11 cellular contexts compared by ENCODE assay signal in genomic region chr5:10513501-10514442, GRCh38. TPM values are rescaled to one million over a fixed set of nuclear protein-coding genes. Genes with fewer than 3 reads are reported as not detected.
A peak's percentile ranks its signal among the peaks of the same experiment; 100 is the strongest.
DNase-seq lines count a peak whose midpoint lies in the region; ATAC-seq and TF ChIP-seq lines count a peak whose summit lies in the region.
"Had no signal": no experiment of that assay in that cellular context is flagged by ENCODE, and none has a peak within 500 bp of the region (broad histone marks: within the 10 kb centered on the region; RNA-seq: fewer than 3 reads in every experiment).

No MANE protein-coding gene starts in this region.

- no peak for TF ChIP-seq EP300 in sigmoid colon (IDR thresholded peaks at IDR 0.05)

- 0 out of 2 replicates have a peak overlapping the region, but pooled peaks have one; percentile 7 for H3K4me3 ChIP-seq in GM23248
- no peak overlapping the region for H3K4me3 ChIP-seq in SJSA1
- H3K4me3 ChIP-seq in fibroblast of pulmonary artery (replicated peaks; ENCODE audit: low read depth, low read length), result no peak overlapping the region
- H3K4me3 ChIP-seq in sigmoid colon, result no peak overlapping the region

- peak overlapping the region; percentile 69 for H2AFZ ChIP-seq in GM23248

- H3K4me1 Mint-ChIP-seq in activated CD4-positive, alpha-beta T cell treated with anti-CD3 and anti-CD28 coated beads, Interleukin-2, amount 10 ng/mL, durations not matched to agents 7 days and 5 days, result no peaks in the 10 kb centered on the region

- peak; percentile 82 for DNase-seq in GM23248
- DNase-seq in SJSA1 (ENCODE audit: low read depth in 1 of 2, low spot score in 2 of 2), result peak; percentile 87 to 95
- peak; percentile 86 for DNase-seq in fibroblast of pulmonary artery (ENCODE audit: low read depth)
- peak; percentile 99 for DNase-seq in renal cortical epithelial cell (ENCODE audit: low read depth)
- DNase-seq in activated CD4-positive, alpha-beta T cell treated with anti-CD3 and anti-CD28 coated beads, Interleukin-2, amount 10 ng/mL, durations not matched to agents 7 days and 5 days, result no peak
- no peak for DNase-seq in sigmoid colon
- DNase-seq in LoVo (ENCODE audit: low spot score), result no peak
- DNase-seq: NCI-H446 treated with DMSO at 0.1 percent for 48 hours, T-helper 17 cell had no signal

- no peaks in the 10 kb centered on the region for H4K20me1 ChIP-seq in GM23248 (ENCODE audit: insufficient read depth)

- H3K4me2 ChIP-seq in GM23248 (ENCODE audit: unreplicated experiment), result peak overlapping the region; percentile 44

- H3F3A ChIP-seq in GM23248 (ENCODE audit: insufficient read depth), result peaks cover 12% of the 10 kb centered on the region

- no peaks in the 10 kb centered on the region for H3K27me3 Mint-ChIP-seq in activated CD4-positive, alpha-beta T cell treated with anti-CD3 and anti-CD28 coated beads, Interleukin-2, amount 10 ng/mL, durations not matched to agents 7 days and 5 days

- H3K9me3 ChIP-seq in GM23248 (ENCODE audit: low read depth), result no peaks in the 10 kb centered on the region
- H3K9me3 ChIP-seq in SJSA1 (replicated peaks), result no peaks in the 10 kb centered on the region
- H3K9me3 ChIP-seq in sigmoid colon, result peaks cover 0 to 1% (median 0%) of the 10 kb centered on the region in 4 donors

- no peaks in the 10 kb centered on the region for H3K9me3 Mint-ChIP-seq in activated CD4-positive, alpha-beta T cell treated with anti-CD3 and anti-CD28 coated beads, Interleukin-2, amount 10 ng/mL, durations not matched to agents 7 days and 5 days

- H3K4me1 ChIP-seq in GM23248 (ENCODE audit: insufficient read depth), result peaks cover 25% of the 10 kb centered on the region
- peaks cover 30% of the 10 kb centered on the region for H3K4me1 ChIP-seq in SJSA1 (replicated peaks)
- H3K4me1 ChIP-seq in sigmoid colon, result no peaks in the 10 kb centered on the region
- H3K4me1 ChIP-seq: foreskin keratinocyte had no signal

- in situ Hi-C loops in GM23248 (cut with MboI), result no loop called here

- H3K27me3 ChIP-seq in GM23248 (replicated peaks; ENCODE audit: insufficient read depth) (no peaks in the 10 kb centered on the region), SJSA1 (replicated peaks) (no peaks in the 10 kb centered on the region), sigmoid colon (peaks cover 0 to 40% (median 0%) of the 10 kb centered on the region in 3 donors)
- H3K27me3 ChIP-seq: foreskin keratinocyte had no signal

- H3K27ac Mint-ChIP-seq in activated CD4-positive, alpha-beta T cell treated with anti-CD3 and anti-CD28 coated beads, Interleukin-2, amount 10 ng/mL, durations not matched to agents 7 days and 5 days, result no peak overlapping the region
- H3K27ac Mint-ChIP-seq: T-helper 17 cell had no signal

- intact Hi-C loops in sigmoid colon (cut with DNase I), result no loop called here

- ATAC-seq in HG03175 (IDR thresholded peaks at IDR 0.05; ENCODE audit: unreplicated experiment), result no peak
- ATAC-seq: foreskin keratinocyte, T-helper 17 cell had no signal

- CTCF ChIA-PET in activated CD4-positive, alpha-beta T cell treated with anti-CD3 and anti-CD28 coated beads, Interleukin-2, amount 10 ng/mL, durations not matched to agents 7 days and 5 days (lab: Charles Lee), result no interaction called here

- H3K79me2 ChIP-seq in GM23248 (ENCODE audit: insufficient read depth), result no peaks in the 10 kb centered on the region

- 25 to 31% methylated on average over 10 of the region's 10 CpGs for WGBS in GM23248 (ENCODE audit: low coverage in 1 of 2, low lambda C conversion rate in 2 of 2, missing lambda C conversion rate in 2 of 2), 2 experiments
- 61 to 69% methylated on average over 10 of the region's 10 CpGs for WGBS in sigmoid colon, 2 donors

- H3K9ac ChIP-seq in GM23248, result peak overlapping the region; percentile 35; the same call in 1 of the 2 replicates

- H3K27ac ChIP-seq in GM23248 (peak overlapping the region; percentile 59), SJSA1 (peak overlapping the region; percentile 91), sigmoid colon (no peak overlapping the region)
- H3K27ac ChIP-seq: foreskin keratinocyte had no signal

- TF ChIP-seq CTCF in fibroblast of pulmonary artery (IDR thresholded peaks at IDR 0.05; ENCODE audit: low read length, missing control alignments), result no peak
- no peak for TF ChIP-seq CTCF in sigmoid colon (IDR thresholded peaks at IDR 0.05)

- no peaks in the 10 kb centered on the region for H3K9me2 ChIP-seq in GM23248 (ENCODE audit: insufficient read depth)

- H3K4me3 Mint-ChIP-seq in activated CD4-positive, alpha-beta T cell treated with anti-CD3 and anti-CD28 coated beads, Interleukin-2, amount 10 ng/mL, durations not matched to agents 7 days and 5 days, result no peak overlapping the region
- H3K4me3 Mint-ChIP-seq: T-helper 17 cell had no signal

- POLR2A ChIA-PET in activated CD4-positive, alpha-beta T cell treated with anti-CD3 and anti-CD28 coated beads, Interleukin-2, amount 10 ng/mL, durations not matched to agents 7 days and 5 days (lab: Charles Lee), result no interaction called here

- H3K36me3 Mint-ChIP-seq in activated CD4-positive, alpha-beta T cell treated with anti-CD3 and anti-CD28 coated beads, Interleukin-2, amount 10 ng/mL, durations not matched to agents 7 days and 5 days (ENCODE audit: low read depth), result no peaks in the 10 kb centered on the region

- H3K36me3 ChIP-seq in GM23248 (ENCODE audit: low read depth) (no peaks in the 10 kb centered on the region), SJSA1 (no peaks in the 10 kb centered on the region), sigmoid colon (no peaks in the 10 kb centered on the region)

- TF ChIP-seq POLR2A in sigmoid colon (IDR thresholded peaks at IDR 0.05), result no peak

RNA-seq across cellular contexts. Expression of gene ANKRD33B, which starts 50.1 kb away (rescaled TPM):
- total RNA-seq in GM23248 (2014; rRNA removed; shearing (Covaris generic)), result 1.5 and 2.4 TPM in 2 replicates
- polyA plus RNA-seq in GM23248 (2016; fragmentation: Nextera tagmentation; extraction: Ambion mirVana) (0.57 and 0.71 TPM in 2 replicates), sigmoid colon (1 to 10 TPM in 2 of 3 donors, under 1 TPM in 1; 0.23 to 2.1 (median 1.2) TPM)
- total RNA-seq in SJSA1 (2014; rRNA removed; shearing (Covaris generic)), result 10.2 and 10.3 TPM in 2 replicates
- total RNA-seq in renal cortical epithelial cell (8.2 and 32.9 TPM in 2 replicates), sigmoid colon (1 to 10 TPM; 2.7 to 4.6 (median 3.6) TPM)
- 1 to 10 TPM; 3.2 to 3.7 TPM for total RNA-seq in activated CD4-positive, alpha-beta T cell treated with anti-CD3 and anti-CD28 coated beads, Interleukin-2, amount 10 ng/mL, durations not matched to agents 7 days and 5 days

Comparison
In these comparisons a context has a peak if more than half of its experiments do, and no peak if none do; other contexts are left out.
1. DNase-seq: peak in GM23248 (single experiment), SJSA1 (2 of 2), fibroblast of pulmonary artery (single experiment) and renal cortical epithelial cell (single experiment); none in activated CD4-positive, alpha-beta T cell treated with anti-CD3 and anti-CD28 coated beads, Interleukin-2, amount 10 ng/mL, durations not matched to agents 7 days and 5 days (single experiment), sigmoid colon (single experiment) and LoVo (single experiment).
2. H3K27ac ChIP-seq: peak in GM23248 (single experiment) and SJSA1 (single experiment); none in sigmoid colon (0 of 4).